In the genomic region with DNA sequence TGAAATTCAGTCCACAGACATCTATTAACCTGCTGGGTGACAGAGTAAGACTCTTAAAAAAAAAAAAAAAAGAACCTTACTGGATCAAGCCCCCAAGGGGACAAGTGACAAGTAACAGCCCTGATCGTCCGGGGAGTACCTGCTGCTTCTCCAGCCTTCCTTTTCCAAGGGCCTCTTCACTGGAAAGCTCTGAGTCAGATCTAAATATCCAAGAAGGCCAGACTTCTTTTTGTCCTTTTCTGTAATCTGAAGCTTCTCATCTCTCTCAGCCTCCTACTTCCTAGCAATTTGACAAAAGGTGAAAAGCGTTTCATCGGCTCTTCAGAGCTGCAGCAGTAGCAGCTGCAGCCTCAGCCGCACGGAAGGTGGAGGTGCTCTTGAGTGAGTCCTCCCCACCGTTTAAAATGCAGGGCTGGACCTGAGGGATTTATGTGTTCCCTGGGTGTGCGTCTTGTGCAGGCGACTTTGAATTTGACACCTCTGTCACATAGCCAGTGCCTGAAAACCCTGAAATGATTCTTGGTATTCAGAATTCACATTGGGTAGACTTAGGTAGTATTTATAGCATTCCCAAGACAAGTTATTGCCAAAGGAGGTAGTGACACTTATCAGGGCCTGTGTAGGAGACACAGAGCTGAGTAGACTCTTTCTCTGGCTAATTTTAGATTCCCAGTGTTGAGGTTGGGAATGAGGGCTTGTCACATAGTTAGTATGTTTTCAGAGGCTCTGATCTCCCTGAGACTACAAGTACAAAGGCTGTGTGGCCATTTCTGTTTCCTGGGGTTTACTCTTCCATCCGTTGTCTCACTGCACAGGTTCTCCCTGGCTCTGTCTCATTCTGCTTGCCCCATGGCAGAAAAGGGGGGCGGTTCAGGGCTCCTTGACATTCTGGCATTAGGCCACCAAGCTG, we compare ENCODE assay signal across 1 cellular context.
TF ChIP-seq lines count a peak whose summit lies in the region.

No MANE protein-coding gene starts in this region.

TF ChIP-seq in IMR-90, 13 proteins besides CTCF, POLR2A, EP300 and RAD21:
- TF ChIP-seq CHD1 (IDR thresholded peaks at IDR 0.05; ENCODE audit: low read depth, low read length) (no peak), MAFK (IDR thresholded peaks at IDR 0.05; ENCODE audit: low read depth, low read length) (0 out of 2 replicates have a peak, but pooled peaks have one; percentile 15)
